In the genomic region with DNA sequence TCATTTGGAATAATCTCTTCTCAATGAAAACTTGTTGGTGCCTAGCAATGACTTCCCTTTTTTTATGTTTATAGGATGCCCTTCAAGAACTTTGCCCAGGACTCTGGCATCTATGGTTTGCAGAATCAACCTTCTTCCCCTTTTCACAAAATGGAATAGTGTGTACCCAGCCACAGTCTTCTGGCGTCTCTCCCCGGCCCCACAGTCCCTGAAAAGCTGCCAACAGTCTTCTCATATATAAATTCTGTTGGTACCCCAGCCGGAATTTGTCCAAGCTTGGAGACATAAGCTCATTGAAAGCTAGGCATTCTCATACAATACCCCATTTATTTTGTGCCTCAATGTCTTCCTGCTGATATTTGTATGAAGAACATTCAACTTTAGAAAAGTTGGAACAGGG, we compare ENCODE assay signal across 1 cellular context.
TF ChIP-seq lines count a peak whose summit lies in the region.

No MANE protein-coding gene starts in this region.

TF ChIP-seq in SK-N-SH, 30 proteins besides CTCF, POLR2A, EP300 and RAD21 (continued from another document):
- TF ChIP-seq, protein P1, sequence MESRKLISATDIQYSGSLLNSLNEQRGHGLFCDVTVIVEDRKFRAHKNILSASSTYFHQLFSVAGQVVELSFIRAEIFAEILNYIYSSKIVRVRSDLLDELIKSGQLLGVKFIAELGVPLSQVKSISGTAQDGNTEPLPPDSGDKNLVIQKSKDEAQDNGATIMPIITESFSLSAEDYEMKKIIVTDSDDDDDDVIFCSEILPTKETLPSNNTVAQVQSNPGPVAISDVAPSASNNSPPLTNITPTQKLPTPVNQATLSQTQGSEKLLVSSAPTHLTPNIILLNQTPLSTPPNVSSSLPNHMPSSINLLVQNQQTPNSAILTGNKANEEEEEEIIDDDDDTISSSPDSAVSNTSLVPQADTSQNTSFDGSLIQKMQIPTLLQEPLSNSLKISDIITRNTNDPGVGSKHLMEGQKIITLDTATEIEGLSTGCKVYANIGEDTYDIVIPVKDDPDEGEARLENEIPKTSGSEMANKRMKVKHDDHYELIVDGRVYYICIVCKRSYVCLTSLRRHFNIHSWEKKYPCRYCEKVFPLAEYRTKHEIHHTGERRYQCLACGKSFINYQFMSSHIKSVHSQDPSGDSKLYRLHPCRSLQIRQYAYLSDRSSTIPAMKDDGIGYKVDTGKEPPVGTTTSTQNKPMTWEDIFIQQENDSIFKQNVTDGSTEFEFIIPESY (IDR thresholded peaks at IDR 0.05; ENCODE audit: borderline replicate concordance, low read depth): no peak
- TF ChIP-seq, protein P2, sequence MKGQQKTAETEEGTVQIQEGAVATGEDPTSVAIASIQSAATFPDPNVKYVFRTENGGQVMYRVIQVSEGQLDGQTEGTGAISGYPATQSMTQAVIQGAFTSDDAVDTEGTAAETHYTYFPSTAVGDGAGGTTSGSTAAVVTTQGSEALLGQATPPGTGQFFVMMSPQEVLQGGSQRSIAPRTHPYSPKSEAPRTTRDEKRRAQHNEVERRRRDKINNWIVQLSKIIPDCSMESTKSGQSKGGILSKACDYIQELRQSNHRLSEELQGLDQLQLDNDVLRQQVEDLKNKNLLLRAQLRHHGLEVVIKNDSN (IDR thresholded peaks at IDR 0.05; ENCODE audit: borderline replicate concordance, low read depth): no peak
- TF ChIP-seq RXRA (IDR thresholded peaks at IDR 0.05; ENCODE audit: borderline replicate concordance, low read depth): no peak
- no peak for TF ChIP-seq GATA2 (CRISPR knock-in tag; IDR thresholded peaks at IDR 0.05)
- TF ChIP-seq, protein P3, sequence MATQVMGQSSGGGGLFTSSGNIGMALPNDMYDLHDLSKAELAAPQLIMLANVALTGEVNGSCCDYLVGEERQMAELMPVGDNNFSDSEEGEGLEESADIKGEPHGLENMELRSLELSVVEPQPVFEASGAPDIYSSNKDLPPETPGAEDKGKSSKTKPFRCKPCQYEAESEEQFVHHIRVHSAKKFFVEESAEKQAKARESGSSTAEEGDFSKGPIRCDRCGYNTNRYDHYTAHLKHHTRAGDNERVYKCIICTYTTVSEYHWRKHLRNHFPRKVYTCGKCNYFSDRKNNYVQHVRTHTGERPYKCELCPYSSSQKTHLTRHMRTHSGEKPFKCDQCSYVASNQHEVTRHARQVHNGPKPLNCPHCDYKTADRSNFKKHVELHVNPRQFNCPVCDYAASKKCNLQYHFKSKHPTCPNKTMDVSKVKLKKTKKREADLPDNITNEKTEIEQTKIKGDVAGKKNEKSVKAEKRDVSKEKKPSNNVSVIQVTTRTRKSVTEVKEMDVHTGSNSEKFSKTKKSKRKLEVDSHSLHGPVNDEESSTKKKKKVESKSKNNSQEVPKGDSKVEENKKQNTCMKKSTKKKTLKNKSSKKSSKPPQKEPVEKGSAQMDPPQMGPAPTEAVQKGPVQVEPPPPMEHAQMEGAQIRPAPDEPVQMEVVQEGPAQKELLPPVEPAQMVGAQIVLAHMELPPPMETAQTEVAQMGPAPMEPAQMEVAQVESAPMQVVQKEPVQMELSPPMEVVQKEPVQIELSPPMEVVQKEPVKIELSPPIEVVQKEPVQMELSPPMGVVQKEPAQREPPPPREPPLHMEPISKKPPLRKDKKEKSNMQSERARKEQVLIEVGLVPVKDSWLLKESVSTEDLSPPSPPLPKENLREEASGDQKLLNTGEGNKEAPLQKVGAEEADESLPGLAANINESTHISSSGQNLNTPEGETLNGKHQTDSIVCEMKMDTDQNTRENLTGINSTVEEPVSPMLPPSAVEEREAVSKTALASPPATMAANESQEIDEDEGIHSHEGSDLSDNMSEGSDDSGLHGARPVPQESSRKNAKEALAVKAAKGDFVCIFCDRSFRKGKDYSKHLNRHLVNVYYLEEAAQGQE (IDR thresholded peaks at IDR 0.05; ENCODE audit: low read depth, low read length): no peak
- TF ChIP-seq RCOR1 (IDR thresholded peaks at IDR 0.05; ENCODE audit: low read length): no peak
- TF ChIP-seq NFIC (IDR thresholded peaks at IDR 0.05; ENCODE audit: borderline replicate concordance): no peak
- TF ChIP-seq TCF12 (IDR thresholded peaks at IDR 0.05): no peak
- no peak for TF ChIP-seq TEAD4 (IDR thresholded peaks at IDR 0.05; ENCODE audit: borderline replicate concordance, insufficient read depth)
- no peak for TF ChIP-seq FOXJ3 (CRISPR knock-in tag; IDR thresholded peaks at IDR 0.05)
- TF ChIP-seq, protein P4, sequence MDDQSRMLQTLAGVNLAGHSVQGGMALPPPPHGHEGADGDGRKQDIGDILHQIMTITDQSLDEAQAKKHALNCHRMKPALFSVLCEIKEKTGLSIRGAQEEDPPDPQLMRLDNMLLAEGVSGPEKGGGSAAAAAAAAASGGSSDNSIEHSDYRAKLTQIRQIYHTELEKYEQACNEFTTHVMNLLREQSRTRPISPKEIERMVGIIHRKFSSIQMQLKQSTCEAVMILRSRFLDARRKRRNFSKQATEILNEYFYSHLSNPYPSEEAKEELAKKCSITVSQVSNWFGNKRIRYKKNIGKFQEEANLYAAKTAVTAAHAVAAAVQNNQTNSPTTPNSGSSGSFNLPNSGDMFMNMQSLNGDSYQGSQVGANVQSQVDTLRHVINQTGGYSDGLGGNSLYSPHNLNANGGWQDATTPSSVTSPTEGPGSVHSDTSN (IDR thresholded peaks at IDR 0.05): no peak
- TF ChIP-seq, protein P5, sequence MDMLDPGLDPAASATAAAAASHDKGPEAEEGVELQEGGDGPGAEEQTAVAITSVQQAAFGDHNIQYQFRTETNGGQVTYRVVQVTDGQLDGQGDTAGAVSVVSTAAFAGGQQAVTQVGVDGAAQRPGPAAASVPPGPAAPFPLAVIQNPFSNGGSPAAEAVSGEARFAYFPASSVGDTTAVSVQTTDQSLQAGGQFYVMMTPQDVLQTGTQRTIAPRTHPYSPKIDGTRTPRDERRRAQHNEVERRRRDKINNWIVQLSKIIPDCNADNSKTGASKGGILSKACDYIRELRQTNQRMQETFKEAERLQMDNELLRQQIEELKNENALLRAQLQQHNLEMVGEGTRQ (IDR thresholded peaks at IDR 0.05; ENCODE audit: borderline replicate concordance, low read depth, low read length): no peak
- no peak for TF ChIP-seq FOXM1 (IDR thresholded peaks at IDR 0.05; ENCODE audit: low read depth)
- no peak for TF ChIP-seq SMC3 (IDR thresholded peaks at IDR 0.05; ENCODE audit: low read depth, low read length)
- no peak for TF ChIP-seq GABPA (IDR thresholded peaks at IDR 0.05; ENCODE audit: low read depth)
- TF ChIP-seq TAF1 (IDR thresholded peaks at IDR 0.05; ENCODE audit: borderline replicate concordance, low read depth, low read length): no peak
- no peak for TF ChIP-seq NRF1 (IDR thresholded peaks at IDR 0.05; ENCODE audit: low read depth, low read length)
- no peak for TF ChIP-seq FOSL2 (IDR thresholded peaks at IDR 0.05; ENCODE audit: borderline replicate concordance, low read depth)
TF ChIP-seq in SK-N-SH: peak in this region for 0.
